Comparison of ENCODE assay signal across 11 cellular contexts in genomic region chr17:68182016-68182315, GRCh38.
DNase-seq lines count a peak whose midpoint lies in the region; ATAC-seq and TF ChIP-seq lines count a peak whose summit lies in the region.
"Had no signal": no experiment of that assay in that cellular context is flagged by ENCODE, and none has a peak within 500 bp of the region (broad histone marks: within the 10 kb centered on the region; RNA-seq: fewer than 3 reads in every experiment).

No MANE protein-coding gene starts in this region.

- H3K9me3 ChIP-seq in effector memory CD4-positive, alpha-beta T cell (ENCODE audit: control insufficient read depth, low read length), result no peaks in the 10 kb centered on the region

- TF ChIP-seq CTCF in GM12865 (IDR thresholded peaks at IDR 0.05; ENCODE audit: insufficient read depth, low read depth, low read length, missing control alignments), result no peak
- no peak for TF ChIP-seq CTCF in Calu3 (IDR thresholded peaks at IDR 0.05; ENCODE audit: unreplicated experiment)
- no peak for TF ChIP-seq CTCF in progenitor cell of endocrine pancreas (IDR thresholded peaks at IDR 0.05; ENCODE audit: unreplicated experiment)

- H3K27me3 Mint-ChIP-seq in Calu3 (ENCODE audit: unreplicated experiment) (no peaks in the 10 kb centered on the region), progenitor cell of endocrine pancreas (peaks cover 3% of the 10 kb centered on the region)
- H3K27me3 Mint-ChIP-seq: brain had no signal

- H3K4me1 Mint-ChIP-seq in Calu3 (ENCODE audit: low read depth, unreplicated experiment), result no peaks in the 10 kb centered on the region
- no peaks in the 10 kb centered on the region for H3K4me1 Mint-ChIP-seq in progenitor cell of endocrine pancreas (ENCODE audit: low read depth)

- no peak overlapping the region for H3K4me3 Mint-ChIP-seq in Calu3 (ENCODE audit: low read depth, unreplicated experiment)
- H3K4me3 Mint-ChIP-seq in progenitor cell of endocrine pancreas (ENCODE audit: low read depth), result no peak overlapping the region
- H3K4me3 Mint-ChIP-seq: brain had no signal

- H3K9me3 Mint-ChIP-seq in Calu3 (ENCODE audit: low read depth, unreplicated experiment), result no peaks in the 10 kb centered on the region
- H3K9me3 Mint-ChIP-seq in progenitor cell of endocrine pancreas (ENCODE audit: low read depth), result no peaks in the 10 kb centered on the region
- H3K9me3 Mint-ChIP-seq: brain had no signal

- peak overlapping the region; percentile 45 for H3K4me3 ChIP-seq in GM12865 (ENCODE audit: low read depth, low read length)
- peak overlapping the region; percentile 38 for H3K4me3 ChIP-seq in effector memory CD4-positive, alpha-beta T cell (ENCODE audit: insufficient read depth, low read depth, low read length, poor library complexity, severe bottlenecking)

- no TSS peak for BruUV-seq in Calu3 (replicated peaks; lab: Mats Ljungman, UMichigan)

- peak overlapping the region; percentile 83 for H3K27ac ChIP-seq in effector memory CD4-positive, alpha-beta T cell (ENCODE audit: insufficient read depth, low read length, poor library complexity, severe bottlenecking)
- H3K27ac ChIP-seq: VCaP had no signal

- peaks cover 32% of the 10 kb centered on the region for H3K4me1 ChIP-seq in effector memory CD4-positive, alpha-beta T cell (ENCODE audit: control insufficient read depth, insufficient read depth, low read length, poor library complexity, severe bottlenecking)

- H3K27ac Mint-ChIP-seq in Calu3 (ENCODE audit: unreplicated experiment) (no peak overlapping the region), progenitor cell of endocrine pancreas (no peak overlapping the region)
- H3K27ac Mint-ChIP-seq: brain had no signal

- H3K36me3 ChIP-seq in effector memory CD4-positive, alpha-beta T cell (ENCODE audit: control insufficient read depth, insufficient read depth, low read length), result no peaks in the 10 kb centered on the region

- ATAC-seq in GM19397 (IDR thresholded peaks at IDR 0.05; ENCODE audit: unreplicated experiment), result peak; percentile 60
- ATAC-seq in HG03139 (IDR thresholded peaks at IDR 0.05; ENCODE audit: unreplicated experiment), result peak; percentile 45

- intact Hi-C loops in Calu3 (cut with micrococcal nuclease; ENCODE audit: unreplicated experiment), result no loop called here

- H3K36me3 Mint-ChIP-seq in Calu3 (ENCODE audit: insufficient read depth, unreplicated experiment) (no peaks in the 10 kb centered on the region), progenitor cell of endocrine pancreas (ENCODE audit: insufficient read depth) (no peaks in the 10 kb centered on the region)

- H3K27me3 ChIP-seq in effector memory CD4-positive, alpha-beta T cell (replicated peaks; ENCODE audit: control insufficient read depth, insufficient read depth, low read length, poor library complexity, severe bottlenecking), result no peaks in the 10 kb centered on the region

- DNase-seq in GM12865 (ENCODE audit: low read depth) (peak; percentile 76), GM19238 (ENCODE audit: insufficient read length, low spot score) (no peak), Calu3 (no peak), 8988T (no peak), progenitor cell of endocrine pancreas (ENCODE audit: low spot score, unreplicated experiment) (no peak)
- DNase-seq in effector memory CD4-positive, alpha-beta T cell, result no peak
- DNase-seq: stimulated activated CD4-positive, alpha-beta T cell treated with anti-CD3 and anti-CD28 coated beads, Interleukin-4, amount 100 ng/mL, for 1 hour had no signal

- CTCF ChIA-PET in Calu3 (lab: Charles Lee), result interaction anchor here (0.7 kb wide), 1 partner anchor 66 kb away, joined by 4 read pairs; no protein-coding TSS in a partner anchor
